Comparison of ENCODE assay signal across 10 cellular contexts in genomic region chr10:74008212-74008731, GRCh38. TPM values are rescaled to one million over a fixed set of nuclear protein-coding genes. Genes with fewer than 3 reads are reported as not detected.
DNase-seq lines count a peak whose midpoint lies in the region; ATAC-seq and TF ChIP-seq lines count a peak whose summit lies in the region.
"Had no signal": no experiment of that assay in that cellular context is flagged by ENCODE, and none has a peak within 500 bp of the region (broad histone marks: within the 10 kb centered on the region; RNA-seq: fewer than 3 reads in every experiment).

No MANE protein-coding gene starts in this region.

- peak overlapping the region; percentile 22 for H3K27ac Mint-ChIP-seq in stimulated activated naive B cell treated with anti-CD40 and anti-IgM and Interleukin-4, amounts not matched to agents 10 μg/mL and 1 μg/mL and 100 μg/mL, for 72 hours

- no peak for TF ChIP-seq POLR2A in erythroblast (IDR thresholded peaks at IDR 0.05; ENCODE audit: low read length)

- no peak overlapping the region for H3K4me3 ChIP-seq in astrocyte of the spinal cord (ENCODE audit: low read depth, low read length)

- no peak for TF ChIP-seq CTCF in astrocyte of the spinal cord (IDR thresholded peaks at IDR 0.05; ENCODE audit: low read depth, low read length)

- in situ Hi-C loops in astrocyte of the spinal cord (cut with HindIII; ENCODE audit: low sequenced_read_pairs), result no loop called here

- peaks cover 28 to 72% of the 10 kb centered on the region in 2 donors for H3K4me1 Mint-ChIP-seq in stimulated activated naive B cell treated with anti-CD40 and anti-IgM and Interleukin-4, amounts not matched to agents 10 μg/mL and 1 μg/mL and 100 μg/mL, for 72 hours

- ATAC-seq in HG03520 (IDR thresholded peaks at IDR 0.05; ENCODE audit: unreplicated experiment), result peak; percentile 46
- ATAC-seq in stimulated activated naive B cell treated with anti-CD40 and anti-IgM and Interleukin-4, amounts not matched to agents 10 μg/mL and 1 μg/mL and 100 μg/mL, for 72 hours (replicated peaks), result peak; percentile 91 to 96
- ATAC-seq in sciatic nerve, result no peak

- no peaks in the 10 kb centered on the region for H3K9me3 Mint-ChIP-seq in stimulated activated naive B cell treated with anti-CD40 and anti-IgM and Interleukin-4, amounts not matched to agents 10 μg/mL and 1 μg/mL and 100 μg/mL, for 72 hours

- peak; percentile 39 for DNase-seq in NOMO-1 treated with DMSO at 0.1 percent for 48 hours (lab: John Stamatoyannopoulos, UW; ENCODE audit: unreplicated experiment)
- no peak for DNase-seq in NOMO-1 treated with dmso at 0.1 percent for 144 hours (lab: John Stamatoyannopoulos, UW; ENCODE audit: unreplicated experiment)
- DNase-seq in astrocyte of the spinal cord (ENCODE audit: low read depth, low spot score), result peak; percentile 85
- DNase-seq in stimulated activated naive B cell treated with anti-CD40 and anti-IgM and Interleukin-4, amounts not matched to agents 10 μg/mL and 1 μg/mL and 100 μg/mL, for 72 hours, result no peak
- no peak for DNase-seq in stimulated activated CD4-positive, alpha-beta T cell treated with anti-CD3 and anti-CD28 coated beads, Interleukin-1b, Interleukin-23, amount 100 ng/mL, for 48 hours
- DNase-seq in sciatic nerve (ENCODE audit: low spot score), result no peak
- DNase-seq in erythroblast (lab: John Stamatoyannopoulos, UW), result no peak
- DNase-seq: ACHN, NCI-H1105 had no signal

- no peaks in the 10 kb centered on the region for H3K27me3 Mint-ChIP-seq in stimulated activated naive B cell treated with anti-CD40 and anti-IgM and Interleukin-4, amounts not matched to agents 10 μg/mL and 1 μg/mL and 100 μg/mL, for 72 hours

- H3K4me3 Mint-ChIP-seq in stimulated activated naive B cell treated with anti-CD40 and anti-IgM and Interleukin-4, amounts not matched to agents 10 μg/mL and 1 μg/mL and 100 μg/mL, for 72 hours, result peak overlapping the region; percentile 10 to 44

- H3K36me3 Mint-ChIP-seq in stimulated activated naive B cell treated with anti-CD40 and anti-IgM and Interleukin-4, amounts not matched to agents 10 μg/mL and 1 μg/mL and 100 μg/mL, for 72 hours, result peaks cover 7 to 23% of the 10 kb centered on the region in 2 donors

- intact Hi-C loops in sciatic nerve (cut with DNase I), result no loop called here

RNA-seq across cellular contexts. Expression of gene VCL, which starts 10.4 kb away (rescaled TPM):
- 165 TPM for total RNA-seq in sciatic nerve

Comparison
In these comparisons a context has a peak if more than half of its experiments do, and no peak if none do; other contexts are left out.
1. DNase-seq: peak in NOMO-1 treated with DMSO at 0.1 percent for 48 hours (single experiment) and astrocyte of the spinal cord (single experiment); none in NOMO-1 treated with dmso at 0.1 percent for 144 hours (single experiment), stimulated activated naive B cell treated with anti-CD40 and anti-IgM and Interleukin-4, amounts not matched to agents 10 μg/mL and 1 μg/mL and 100 μg/mL, for 72 hours (single experiment), stimulated activated CD4-positive, alpha-beta T cell treated with anti-CD3 and anti-CD28 coated beads, Interleukin-1b, Interleukin-23, amount 100 ng/mL, for 48 hours (single experiment), sciatic nerve (single experiment) and erythroblast (0 of 2).